In genomic region chr1:48758976-48759375, GRCh38 we compare ENCODE assay signal across 28 cellular contexts. TPM values are rescaled to one million over a fixed set of nuclear protein-coding genes. Genes with fewer than 3 reads are reported as not detected.
"Had no signal": no experiment of that assay in that cellular context is flagged by ENCODE, and none has a peak within 500 bp of the region (broad histone marks: within the 10 kb centered on the region; RNA-seq: fewer than 3 reads in every experiment).

No MANE protein-coding gene starts in this region.

- H3K9me3 Mint-ChIP-seq: naive thymus-derived CD8-positive, alpha-beta T cell; natural killer cell treated with Interleukin-12 subunit alpha and Interleukin-12 subunit beta and Interleukin-15 and Interleukin-18, amount 100 ng/mL, for 72 hours; nephron progenitor cell; neural crest cell; stimulated activated effector memory CD8-positive, alpha-beta T cell treated with anti-CD3 and anti-CD28 coated beads, Interleukin-12 subunit alpha, Interleukin-12 subunit beta, amount 100 ng/mL, for 72 hours; stimulated activated naive CD8-positive, alpha-beta T cell treated with anti-CD3 and anti-CD28 coated beads, Interleukin-15, Interleukin-2, amounts not matched to agents 100 ng/mL and 50 ng/mL, for 24 hours had no signal

- H3K36me3 ChIP-seq: neutrophil, prostate gland, right lobe of liver had no signal

- ATAC-seq: naive thymus-derived CD8-positive, alpha-beta T cell; natural killer cell treated with Interleukin-12 subunit alpha and Interleukin-12 subunit beta and Interleukin-15 and Interleukin-18, amount 100 ng/mL, for 72 hours; pancreas; right cardiac atrium; right lobe of liver; stimulated activated effector memory CD8-positive, alpha-beta T cell treated with anti-CD3 and anti-CD28 coated beads, Interleukin-12 subunit alpha, Interleukin-12 subunit beta, amount 100 ng/mL, for 72 hours had no signal

- H3K4me1 Mint-ChIP-seq: stimulated activated effector memory CD8-positive, alpha-beta T cell treated with anti-CD3 and anti-CD28 coated beads, Interleukin-12 subunit alpha, Interleukin-12 subunit beta, amount 100 ng/mL, for 72 hours had no signal

- H3K4me3 ChIP-seq: pancreas, prostate gland, right lobe of liver, sigmoid colon, stomach, thoracic aorta, thyroid gland, tibial nerve, upper lobe of left lung, vagina had no signal

- H3K27me3 ChIP-seq: neutrophil, pancreas, right lobe of liver, sigmoid colon, stomach, thyroid gland, tibial nerve, upper lobe of left lung, vagina had no signal

- H3K4me1 ChIP-seq: pancreas, prostate gland, right lobe of liver, thyroid gland, tibial nerve, upper lobe of left lung, vagina had no signal

- H3K27me3 Mint-ChIP-seq: naive thymus-derived CD8-positive, alpha-beta T cell; stimulated activated naive CD8-positive, alpha-beta T cell treated with anti-CD3 and anti-CD28 coated beads, Interleukin-15, Interleukin-2, amounts not matched to agents 100 ng/mL and 50 ng/mL, for 24 hours had no signal

- H3K9me3 ChIP-seq: neutrophil, pancreas, prostate gland, right lobe of liver, sigmoid colon, stomach, thoracic aorta, thyroid gland, tibial nerve, upper lobe of left lung, vagina had no signal

- H3K27ac ChIP-seq: neutrophil, pancreas, prostate gland, right lobe of liver, sigmoid colon, stomach, thoracic aorta, thyroid gland, tibial nerve, upper lobe of left lung, vagina had no signal

- H3K27ac Mint-ChIP-seq: naive thymus-derived CD8-positive, alpha-beta T cell; natural killer cell treated with Interleukin-12 subunit alpha and Interleukin-12 subunit beta and Interleukin-15 and Interleukin-18, amount 100 ng/mL, for 72 hours; nephron progenitor cell; stimulated activated effector memory CD8-positive, alpha-beta T cell treated with anti-CD3 and anti-CD28 coated beads, Interleukin-12 subunit alpha, Interleukin-12 subunit beta, amount 100 ng/mL, for 72 hours; stimulated activated naive CD8-positive, alpha-beta T cell treated with anti-CD3 and anti-CD28 coated beads, Interleukin-15, Interleukin-2, amounts not matched to agents 100 ng/mL and 50 ng/mL, for 24 hours had no signal

- H3K36me3 Mint-ChIP-seq: natural killer cell treated with Interleukin-12 subunit alpha and Interleukin-12 subunit beta and Interleukin-15 and Interleukin-18, amount 100 ng/mL, for 72 hours had no signal

- DNase-seq: naive thymus-derived CD8-positive, alpha-beta T cell; nephron progenitor cell; nucleus accumbens; retina; right cardiac atrium; right lobe of liver; sigmoid colon; small intestine; stimulated activated CD4-positive, alpha-beta T cell treated with anti-CD3 and anti-CD28 coated beads, Interleukin-15, amount 100 ng/mL, for 24 hours; stimulated activated CD4-positive, alpha-beta T cell treated with anti-CD3 and anti-CD28 coated beads, Interleukin-2, amount 100 ng/mL, for 24 hours; stimulated activated CD4-positive, alpha-beta T cell treated with anti-CD3 and anti-CD28 coated beads, Interleukin-2, amount 100 ng/mL, for 48 hours; stimulated activated CD4-positive, alpha-beta T cell treated with anti-CD3 and anti-CD28 coated beads, Interleukin-4, amount 100 ng/mL, for 24 hours; stimulated activated naive CD4-positive, alpha-beta T cell treated with Interleukin-2 at 50 U/mL for 16 hours; stomach; thyroid gland; trophoblast cell had no signal

- H3K4me3 Mint-ChIP-seq: naive thymus-derived CD8-positive, alpha-beta T cell; natural killer cell treated with Interleukin-12 subunit alpha and Interleukin-12 subunit beta and Interleukin-15 and Interleukin-18, amount 100 ng/mL, for 72 hours; nephron progenitor cell; neural crest cell; stimulated activated effector memory CD8-positive, alpha-beta T cell treated with anti-CD3 and anti-CD28 coated beads, Interleukin-12 subunit alpha, Interleukin-12 subunit beta, amount 100 ng/mL, for 72 hours; stimulated activated naive CD8-positive, alpha-beta T cell treated with anti-CD3 and anti-CD28 coated beads, Interleukin-15, Interleukin-2, amounts not matched to agents 100 ng/mL and 50 ng/mL, for 24 hours had no signal

RNA-seq across cellular contexts. Expression of gene BEND5, which starts 17.7 kb away (rescaled TPM):
- total RNA-seq: pulmonary artery endothelial cell had no signal
